In the genomic region with DNA sequence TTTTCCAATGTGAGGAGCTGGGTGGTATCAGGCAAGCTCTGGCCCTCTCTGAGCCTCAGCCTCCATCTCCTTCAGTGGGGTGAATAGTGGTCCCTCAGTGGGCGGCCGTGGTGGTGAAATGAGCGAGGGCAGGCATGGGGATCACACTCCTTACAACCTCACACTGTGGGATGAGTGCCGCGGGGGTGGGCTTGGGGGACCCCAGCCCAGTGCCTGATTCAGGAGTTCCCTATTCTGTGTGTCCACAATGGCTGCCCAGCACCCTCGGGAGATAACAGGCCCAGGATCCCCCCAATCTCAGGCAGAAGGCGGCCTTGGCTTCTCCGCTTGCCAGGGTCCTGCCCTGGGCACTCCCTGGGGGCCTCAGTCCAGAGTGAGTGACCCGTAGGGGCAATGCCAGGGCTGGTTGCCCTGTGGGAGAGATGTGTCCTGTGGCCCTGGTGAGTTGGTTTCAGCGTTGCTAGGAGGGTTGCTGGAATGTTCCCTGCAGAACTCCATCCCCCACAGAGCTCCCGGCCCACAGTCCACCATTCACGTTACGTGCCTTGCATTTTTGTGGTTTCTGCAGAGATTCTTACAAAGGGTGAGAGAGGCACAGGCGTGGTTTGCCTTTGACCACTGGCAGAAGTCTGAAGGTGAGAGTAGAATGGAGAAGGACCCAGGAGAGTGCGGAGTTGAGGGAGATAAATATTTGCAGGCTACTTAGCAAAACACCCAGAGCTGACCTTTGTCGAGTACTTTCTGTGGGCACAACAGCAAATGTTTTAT, we compare ENCODE assay signal across 8 cellular contexts. TPM values are rescaled to one million over a fixed set of nuclear protein-coding genes. Genes with fewer than 3 reads are reported as not detected.
DNase-seq lines count a peak whose midpoint lies in the region; ATAC-seq and TF ChIP-seq lines count a peak whose summit lies in the region.

No MANE protein-coding gene starts in this region.

- no peak overlapping the region for H3K9ac ChIP-seq in liver (ENCODE audit: low read depth in 1 of 2, low read length in 2 of 2)

- 77% methylated on average over 16 of the region's 16 CpGs for WGBS in right cardiac atrium
- 86% methylated on average over 16 of the region's 16 CpGs for WGBS in liver
- WGBS in psoas muscle, 3 donors = 78 to 84% (median 81%) methylated on average over 15 to 16 of the region's 16 CpGs

- TF ChIP-seq CTCF in right atrium auricular region (IDR thresholded peaks at IDR 0.05) (no peak), liver (IDR thresholded peaks at IDR 0.05; ENCODE audit: low read depth, low read length, missing input control) (no peak), vagina (IDR thresholded peaks at IDR 0.05) (no peak), psoas muscle (IDR thresholded peaks at IDR 0.05) (no peak)

- H3K27ac ChIP-seq in right cardiac atrium (ENCODE audit: low read length) (no peak overlapping the region), right atrium auricular region (no peak overlapping the region), liver (ENCODE audit: low read depth in 1 of 2, low read length in 2 of 2) (no peak overlapping the region), vagina (peak overlapping the region; percentile 85), psoas muscle (no peak overlapping the region)

- DNase-seq in right cardiac atrium = peak in 2 of 3 donors; percentile 18 to 51
- DNase-seq in right atrium auricular region (ENCODE audit: low spot score) = no peak
- peak; percentile 57 for DNase-seq in brain pericyte (ENCODE audit: low read depth, low spot score)
- DNase-seq in vagina (ENCODE audit: extremely low spot score in 2 of 2) = no peak
- DNase-seq in psoas muscle = no peak
- DNase-seq in NCI-H82 treated with DMSO at 0.1 percent for 48 hours (lab: John Stamatoyannopoulos, UW; ENCODE audit: unreplicated experiment) = no peak

- no peaks in the 10 kb centered on the region for H3K27me3 ChIP-seq in right cardiac atrium (ENCODE audit: control insufficient read depth, insufficient read depth)
- H3K27me3 ChIP-seq in right atrium auricular region = no peaks in the 10 kb centered on the region
- no peaks in the 10 kb centered on the region for H3K27me3 ChIP-seq in liver (ENCODE audit: control insufficient read depth in 4 of 4, insufficient read depth in 4 of 4, low read length in 3 of 4)
- H3K27me3 ChIP-seq in vagina = no peaks in the 10 kb centered on the region
- no peaks in the 10 kb centered on the region for H3K27me3 ChIP-seq in psoas muscle (ENCODE audit: insufficient read depth in 3 of 3, low read length in 2 of 3)

- intact Hi-C loops in right cardiac atrium (cut with DNase I) (no loop called here), vagina (cut with DNase I) (no loop called here), psoas muscle (cut with DNase I) (no loop called here)

- H3K4me3 ChIP-seq in right cardiac atrium (ENCODE audit: low read length) (no peak overlapping the region), right atrium auricular region (no peak overlapping the region), liver (ENCODE audit: low read depth in 1 of 3, low read length in 3 of 3) (no peak overlapping the region), vagina (no peak overlapping the region), psoas muscle (no peak overlapping the region)

- ATAC-seq in right cardiac atrium = no peak
- ATAC-seq in psoas muscle = no peak
- no peak for ATAC-seq in HG02884 (IDR thresholded peaks at IDR 0.05; ENCODE audit: unreplicated experiment)

- no peak for TF ChIP-seq POLR2A in vagina (IDR thresholded peaks at IDR 0.05)

- H3K4me1 ChIP-seq in right cardiac atrium (ENCODE audit: control insufficient read depth, insufficient read depth, low read length) (peaks cover 5% of the 10 kb centered on the region), right atrium auricular region (peaks cover 0 to 40% of the 10 kb centered on the region in 2 donors), liver (ENCODE audit: control insufficient read depth in 4 of 4, insufficient read depth in 4 of 4, low read length in 3 of 4) (peaks cover 6 to 37% (median 29%) of the 10 kb centered on the region in 4 donors), vagina (peaks cover 85% of the 10 kb centered on the region), psoas muscle (peaks cover 16% of the 10 kb centered on the region)

- H3K36me3 ChIP-seq in right atrium auricular region (no peaks in the 10 kb centered on the region), liver (ENCODE audit: control insufficient read depth in 4 of 4, insufficient read depth in 3 of 4, low read depth in 1 of 4, low read length in 3 of 4) (no peaks in the 10 kb centered on the region), vagina (no peaks in the 10 kb centered on the region), psoas muscle (ENCODE audit: insufficient read depth in 1 of 2, low read depth in 1 of 2) (no peaks in the 10 kb centered on the region)

- no peak for TF ChIP-seq RAD21 in liver (IDR thresholded peaks at IDR 0.05)

- H3K9me3 ChIP-seq in right cardiac atrium (ENCODE audit: control insufficient read depth, low read length) = no peaks in the 10 kb centered on the region
- no peaks in the 10 kb centered on the region for H3K9me3 ChIP-seq in right atrium auricular region
- no peaks in the 10 kb centered on the region for H3K9me3 ChIP-seq in liver (ENCODE audit: control insufficient read depth in 4 of 4, low read length in 3 of 4)
- H3K9me3 ChIP-seq in vagina = no peaks in the 10 kb centered on the region
- H3K9me3 ChIP-seq in psoas muscle = no peaks in the 10 kb centered on the region

TF ChIP-seq in liver, 16 proteins besides CTCF, POLR2A, EP300 and RAD21:
- TF ChIP-seq, protein P1, sequence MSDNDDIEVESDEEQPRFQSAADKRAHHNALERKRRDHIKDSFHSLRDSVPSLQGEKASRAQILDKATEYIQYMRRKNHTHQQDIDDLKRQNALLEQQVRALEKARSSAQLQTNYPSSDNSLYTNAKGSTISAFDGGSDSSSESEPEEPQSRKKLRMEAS (IDR thresholded peaks at IDR 0.05) = no peak
- peak; percentile 9 for TF ChIP-seq SP1 (IDR thresholded peaks at IDR 0.05)

RNA-seq across cellular contexts. Expression of a gene that starts 2.9 kb away (rescaled TPM):
- total RNA-seq in right cardiac atrium = 1 to 10 TPM; 3.8 to 5.7 (median 4.9) TPM
- polyA plus RNA-seq in right cardiac atrium = 2.9 TPM
- 10 to 100 TPM; 10.5 to 21.6 TPM for total RNA-seq in right atrium auricular region
- total RNA-seq in liver = 1 to 10 TPM; 3.3 to 7.1 TPM
- 1 to 10 TPM; 1.6 to 3.6 TPM for polyA plus RNA-seq in liver
- total RNA-seq in vagina = 22.1 TPM
- total RNA-seq in psoas muscle = 1 to 10 TPM; 1.7 to 3.3 (median 2.2) TPM
- 1 to 10 TPM in 2 of 3 donors, under 1 TPM in 1; 0.83 to 1.8 (median 1.4) TPM for polyA plus RNA-seq in psoas muscle

RNA-seq across cellular contexts. Expression of a gene that starts 9.1 kb away (rescaled TPM):
- total RNA-seq in right cardiac atrium (10 to 100 TPM in 3 of 4 donors, 1 to 10 TPM in 1; 9.0 to 13.2 (median 11.9) TPM), right atrium auricular region (10 to 100 TPM in 1 of 2 donors, 1 to 10 TPM in 1; 9.2 to 19.7 TPM), liver (10 to 100 TPM; 16.5 to 19.1 TPM), vagina (30.4 TPM), psoas muscle (1 to 10 TPM; 3.8 to 5.2 (median 4.8) TPM)
- polyA plus RNA-seq in right cardiac atrium (6.9 TPM), liver (10 to 100 TPM in 1 of 2 donors, 1 to 10 TPM in 1; 9.2 to 13.6 TPM), psoas muscle (1 to 10 TPM; 1.9 to 5.9 (median 4.0) TPM)

RNA-seq across cellular contexts. Expression of a gene that starts 17.5 kb away (rescaled TPM):
- 100 to 1,000 TPM; 334 to 454 (median 391) TPM for total RNA-seq in right cardiac atrium
- 642 TPM for polyA plus RNA-seq in right cardiac atrium
- 100 to 1,000 TPM; 436 to 568 TPM for total RNA-seq in right atrium auricular region
- total RNA-seq in liver = 10 to 100 TPM; 61.2 to 89.8 TPM
- 100 to 1,000 TPM; 122 to 148 TPM for polyA plus RNA-seq in liver
- total RNA-seq in vagina = 118 TPM
- 100 to 1,000 TPM; 204 to 328 (median 241) TPM for total RNA-seq in psoas muscle
- polyA plus RNA-seq in psoas muscle = 100 to 1,000 TPM; 193 to 390 (median 328) TPM

RNA-seq across cellular contexts. Expression of a gene that starts 25.8 kb away (rescaled TPM):
- total RNA-seq in right cardiac atrium (10 to 100 TPM; 23.4 to 40.2 (median 36.6) TPM), right atrium auricular region (10 to 100 TPM; 19.2 to 50.7 TPM), liver (10 to 100 TPM; 32.2 to 96.1 TPM), vagina (121 TPM), psoas muscle (10 to 100 TPM; 11.4 to 14.6 (median 12.7) TPM)
- polyA plus RNA-seq in right cardiac atrium (38.3 TPM), liver (10 to 100 TPM; 42.6 to 46.4 TPM), psoas muscle (10 to 100 TPM; 10.9 to 20.1 (median 11.8) TPM)

Comparison
In these comparisons a context has a peak if more than half of its experiments do, and no peak if none do; other contexts are left out.
1. DNase-seq: peak in right cardiac atrium (2 of 3) and brain pericyte (single experiment); none in right atrium auricular region (single experiment), vagina (0 of 2), psoas muscle (0 of 2) and NCI-H82 treated with DMSO at 0.1 percent for 48 hours (single experiment).